ENCODE assay signal across 17 cellular contexts in genomic region chr6:42254505-42254904, GRCh38. TPM values are rescaled to one million over a fixed set of nuclear protein-coding genes. Genes with fewer than 3 reads are reported as not detected.
DNase-seq lines count a peak whose midpoint lies in the region; ATAC-seq, FAIRE-seq and TF ChIP-seq lines count a peak whose summit lies in the region.
"Had no signal": no experiment of that assay in that cellular context is flagged by ENCODE, and none has a peak within 500 bp of the region (broad histone marks: within the 10 kb centered on the region; RNA-seq: fewer than 3 reads in every experiment).

No MANE protein-coding gene starts in this region.

- BruUV-seq in PC-3 (replicated peaks; lab: Mats Ljungman, UMichigan), result no TSS peak

- peaks cover 80% of the 10 kb centered on the region for H3K36me3 Mint-ChIP-seq in activated T-cell treated with anti-CD3 and anti-CD28 coated beads, Interleukin-2, amount 50 U/mL, for 24 hours (ENCODE audit: low read depth)

- H4K20me1 ChIP-seq in PC-3 (ENCODE audit: low read length), result no peaks in the 10 kb centered on the region
- H4K20me1 ChIP-seq: BLaER1 had no signal

- H3K4me1 ChIP-seq in PC-3 (ENCODE audit: insufficient read depth, low read length), result peaks cover 9% of the 10 kb centered on the region

- H3K27ac ChIP-seq in PC-3 (ENCODE audit: low read length), result 0 out of 2 replicates have a peak overlapping the region, but pooled peaks have one; percentile 2
- H3K27ac ChIP-seq: BLaER1 had no signal

- H3K9me3 ChIP-seq in PC-3 (ENCODE audit: low read length), result no peaks in the 10 kb centered on the region
- H3K9me3 ChIP-seq: BLaER1 had no signal

- no peaks in the 10 kb centered on the region for H3K27me3 Mint-ChIP-seq in activated T-cell treated with anti-CD3 and anti-CD28 coated beads, Interleukin-2, amount 50 U/mL, for 24 hours
- H3K27me3 Mint-ChIP-seq: CD4-positive, CD25-positive, alpha-beta regulatory T cell had no signal

- H3K36me3 ChIP-seq in PC-3 (ENCODE audit: low read depth, low read length) (peaks cover 67% of the 10 kb centered on the region), bronchial epithelial cell (ENCODE audit: control insufficient read depth, insufficient read depth, low read length) (peaks cover 16% of the 10 kb centered on the region)

- H3K9me2 ChIP-seq in PC-3 (replicated peaks; ENCODE audit: low read length), result no peaks in the 10 kb centered on the region

- H3F3A ChIP-seq in PC-3 (ENCODE audit: low read length, unreplicated experiment), result no peaks in the 10 kb centered on the region

- no peak for ATAC-seq in PC-3
- ATAC-seq in sciatic nerve, result no peak
- no peak for ATAC-seq in HG02884 (IDR thresholded peaks at IDR 0.05; ENCODE audit: unreplicated experiment)
- ATAC-seq: HCT116 had no signal

- no peaks in the 10 kb centered on the region for H3K9me3 Mint-ChIP-seq in activated T-cell treated with anti-CD3 and anti-CD28 coated beads, Interleukin-2, amount 50 U/mL, for 24 hours
- H3K9me3 Mint-ChIP-seq: CD4-positive, CD25-positive, alpha-beta regulatory T cell had no signal

- TF ChIP-seq CTCF in PC-3 (conservative IDR thresholded peaks at IDR 0.05; ENCODE audit: low read depth, low read length), result no peak
- no peak for TF ChIP-seq CTCF in bronchial epithelial cell (IDR thresholded peaks at IDR 0.05; ENCODE audit: insufficient read depth, low read length, severe bottlenecking)

- POLR2A ChIA-PET in PC-3 (lab: Charles Lee; ENCODE audit: unreplicated experiment), result no interaction called here

- intact Hi-C loops in PC-3 (cut with micrococcal nuclease), result no loop called here
- intact Hi-C loops in sciatic nerve (cut with DNase I), result no loop called here

- peak overlapping the region; percentile 59 for H3K27ac Mint-ChIP-seq in activated T-cell treated with anti-CD3 and anti-CD28 coated beads, Interleukin-2, amount 50 U/mL, for 24 hours
- H3K27ac Mint-ChIP-seq: CD4-positive, CD25-positive, alpha-beta regulatory T cell had no signal

- H2AFZ ChIP-seq in PC-3 (ENCODE audit: low read length), result no peak overlapping the region
- H2AFZ ChIP-seq: GM23248 had no signal

- H3K4me2 ChIP-seq in PC-3 (ENCODE audit: low read length), result no peak overlapping the region
- H3K4me2 ChIP-seq: BLaER1 had no signal

- no peak for DNase-seq in activated T-cell treated with anti-CD3 and anti-CD28 coated beads, Interleukin-2, amount 50 U/mL, for 24 hours
- DNase-seq in activated T-cell treated with anti-CD3 and anti-CD28 coated beads for 4 hours (no peak), PC-3 (no peak), bronchial epithelial cell (ENCODE audit: low read depth) (no peak), sciatic nerve (ENCODE audit: low spot score) (peak; percentile 13), CD1c-positive myeloid dendritic cell (ENCODE audit: extremely low spot score) (no peak)
- DNase-seq: 8988T; AML-193; CD4-positive, CD25-positive, alpha-beta regulatory T cell; DMS53; GF-D8 had no signal

- no peak overlapping the region for H3K9ac ChIP-seq in PC-3 (ENCODE audit: low read length)
- H3K9ac ChIP-seq: BLaER1, GM23248 had no signal

- H3K27me3 ChIP-seq in PC-3 (ENCODE audit: low read length), result no peaks in the 10 kb centered on the region
- no peaks in the 10 kb centered on the region for H3K27me3 ChIP-seq in bronchial epithelial cell (ENCODE audit: control insufficient read depth, insufficient read depth, low read length)
- H3K27me3 ChIP-seq: BLaER1 had no signal

- H3K4me3 ChIP-seq in PC-3 (ENCODE audit: low read length), result no peak overlapping the region
- H3K4me3 ChIP-seq in bronchial epithelial cell (ENCODE audit: low read depth, low read length), result no peak overlapping the region
- H3K4me3 ChIP-seq: BLaER1, GM23248 had no signal

- CTCF ChIA-PET in PC-3 (lab: Charles Lee), result no interaction called here

- H3K79me2 ChIP-seq in PC-3 (ENCODE audit: low read length), result no peaks in the 10 kb centered on the region

- peak; percentile 85 for FAIRE-seq in bronchial epithelial cell (lab: Jason Lieb, UNC)
- FAIRE-seq: H54 had no signal

- no peak overlapping the region for H3K4me3 Mint-ChIP-seq in activated T-cell treated with anti-CD3 and anti-CD28 coated beads, Interleukin-2, amount 50 U/mL, for 24 hours
- H3K4me3 Mint-ChIP-seq: CD4-positive, CD25-positive, alpha-beta regulatory T cell had no signal

- H3K4me1 Mint-ChIP-seq in activated T-cell treated with anti-CD3 and anti-CD28 coated beads, Interleukin-2, amount 50 U/mL, for 24 hours (ENCODE audit: low read depth), result peaks cover 9% of the 10 kb centered on the region
- H3K4me1 Mint-ChIP-seq: CD4-positive, CD25-positive, alpha-beta regulatory T cell had no signal

RNA-seq across cellular contexts. Expression of gene MRPS10, which starts 36.8 kb away (rescaled TPM):
- total RNA-seq in PC-3 (2014; rRNA removed) (72.2 and 82.1 TPM in 2 replicates), bronchial epithelial cell (71.6 and 74.5 TPM in 2 replicates), sciatic nerve (23.0 TPM)

RNA-seq across cellular contexts. Expression of gene GUCA1B, which starts 59.7 kb away (rescaled TPM):
- 1.2 and 2.8 TPM in 2 replicates for total RNA-seq in PC-3 (2014; rRNA removed)
- 1.9 and 2.4 TPM in 2 replicates for total RNA-seq in bronchial epithelial cell
- total RNA-seq in sciatic nerve, result 5.3 TPM
- total RNA-seq: HT-29 had no signal
